ENCODE assay signal across 12 cellular contexts in genomic region chr3:72439321-72440183, GRCh38. TPM values are rescaled to one million over a fixed set of nuclear protein-coding genes. Genes with fewer than 3 reads are reported as not detected.
DNase-seq lines count a peak whose midpoint lies in the region; ATAC-seq, FAIRE-seq and TF ChIP-seq lines count a peak whose summit lies in the region.
"Had no signal": no experiment of that assay in that cellular context is flagged by ENCODE, and none has a peak within 500 bp of the region (broad histone marks: within the 10 kb centered on the region; RNA-seq: fewer than 3 reads in every experiment).

No MANE protein-coding gene starts in this region.

- no peak overlapping the region for H2AK9ac ChIP-seq in IMR-90 (replicated peaks; ENCODE audit: low read depth, low read length, poor library complexity)

- no peak for TF ChIP-seq EP300 in HepG2 (IDR thresholded peaks at IDR 0.05; ENCODE audit: low read depth in 2 of 2, low read length in 2 of 2)
- TF ChIP-seq EP300 in HepG2 (CRISPR knock-in tag; IDR thresholded peaks at IDR 0.05; ENCODE audit: borderline replicate concordance): no peak

- CTCF ChIA-PET in HepG2 (lab: Yijun Ruan, JAX; ENCODE audit: low intra/inter-chr PET ratio, low total read pairs) (no interaction called here), IMR-90 (lab: Yijun Ruan, JAX) (no interaction called here)

- intact Hi-C loops in HepG2 (cut with micrococcal nuclease; ENCODE audit: unreplicated experiment): no loop called here
- intact Hi-C loops in right lobe of liver (cut with DNase I): no loop called here
- intact Hi-C loops in IMR-90 (cut with micrococcal nuclease): loop anchor here (10.0 kb wide), 1 partner anchor 285 kb away; no protein-coding TSS in a partner anchor
- intact Hi-C loops in thyroid gland (cut with DNase I): no loop called here
- intact Hi-C loops in ascending aorta (cut with DNase I): loop anchor here (10.0 kb wide), 3 partner anchors 265 to 485 kb away; no protein-coding TSS in a partner anchor

- no peak overlapping the region for H2BK15ac ChIP-seq in IMR-90 (ENCODE audit: low read depth, low read length)

- no peak for DNase-seq in HepG2 (ENCODE audit: low spot score)
- DNase-seq in right lobe of liver: no peak
- DNase-seq in IMR-90: peak; percentile 20
- DNase-seq in thyroid gland: no peak
- no peak for DNase-seq in GM13976 (ENCODE audit: low spot score)
- DNase-seq in hippocampal formation (lab: John Stamatoyannopoulos, UW): no peak
- DNase-seq in ascending aorta (ENCODE audit: low spot score in 2 of 2): no peak
- DNase-seq: activated CD4-positive, CD25-positive, alpha-beta regulatory T cell treated with anti-CD3 and anti-CD28 coated beads, Interleukin-2, amount 50 U/mL, for 72 hours; effector memory CD4-positive, alpha-beta T cell; hypothalamus had no signal

- H4K5ac ChIP-seq in IMR-90 (ENCODE audit: low read depth, low read length): no peak overlapping the region

- H2BK20ac ChIP-seq in IMR-90 (ENCODE audit: low read depth, low read length): no peak overlapping the region

- H3K27me3 ChIP-seq in HepG2 (ENCODE audit: control insufficient read depth in 1 of 2, insufficient read depth in 2 of 2, low read length in 2 of 2): no peaks in the 10 kb centered on the region
- no peaks in the 10 kb centered on the region for H3K27me3 ChIP-seq in right lobe of liver
- H3K27me3 ChIP-seq in IMR-90 (ENCODE audit: control insufficient read depth, insufficient read depth, low read length): no peaks in the 10 kb centered on the region
- no peaks in the 10 kb centered on the region for H3K27me3 ChIP-seq in thyroid gland
- no peaks in the 10 kb centered on the region for H3K27me3 ChIP-seq in ascending aorta
- H3K27me3 ChIP-seq: SJSA1 had no signal

- H3K9me3 ChIP-seq in HepG2 (ENCODE audit: low read length): no peaks in the 10 kb centered on the region
- no peaks in the 10 kb centered on the region for H3K9me3 ChIP-seq in right lobe of liver
- no peaks in the 10 kb centered on the region for H3K9me3 ChIP-seq in IMR-90 (ENCODE audit: control insufficient read depth, insufficient read depth, low read length)
- no peaks in the 10 kb centered on the region for H3K9me3 ChIP-seq in thyroid gland
- H3K9me3 ChIP-seq in ascending aorta: no peaks in the 10 kb centered on the region
- H3K9me3 ChIP-seq: SJSA1 had no signal

- TF ChIP-seq POLR2A in HepG2 (IDR thresholded peaks at IDR 0.05; ENCODE audit: insufficient read depth in 1 of 2, low read depth in 2 of 2, low read length in 2 of 2) (no peak), right lobe of liver (IDR thresholded peaks at IDR 0.05) (no peak), IMR-90 (IDR thresholded peaks at IDR 0.05; ENCODE audit: low read depth, low read length) (no peak), thyroid gland (IDR thresholded peaks at IDR 0.05) (no peak)

- no peak overlapping the region for H3K18ac ChIP-seq in IMR-90 (ENCODE audit: low read depth, low read length)

- peak; percentile 26; the same call in 1 of the 3 replicates for ATAC-seq in HepG2
- ATAC-seq in right lobe of liver: no peak
- peak; percentile 54 for ATAC-seq in HG02759 (IDR thresholded peaks at IDR 0.05; ENCODE audit: unreplicated experiment)
- ATAC-seq in IMR-90 (ENCODE audit: low read depth): peak; percentile 46

- TF ChIP-seq CTCF in HepG2 (CRISPR knock-in tag; IDR thresholded peaks at IDR 0.05) (no peak), right lobe of liver (IDR thresholded peaks at IDR 0.05) (no peak), IMR-90 (conservative IDR thresholded peaks at IDR 0.05; ENCODE audit: low read depth, low read length) (no peak), thyroid gland (IDR thresholded peaks at IDR 0.05) (no peak), GM13976 (IDR thresholded peaks at IDR 0.05; ENCODE audit: borderline replicate concordance, control extremely low read depth, extremely low read depth, insufficient read depth, missing control alignments) (no peak), ascending aorta (IDR thresholded peaks at IDR 0.05) (no peak)

- no peak overlapping the region for H2BK5ac ChIP-seq in IMR-90 (ENCODE audit: low read depth, low read length, poor library complexity, severe bottlenecking)

- peaks cover 49% of the 10 kb centered on the region for H3K4me1 ChIP-seq in HepG2 (ENCODE audit: insufficient read depth, low read length)
- peaks cover 0 to 19% (median 2%) of the 10 kb centered on the region in 4 donors for H3K4me1 ChIP-seq in right lobe of liver
- H3K4me1 ChIP-seq in IMR-90 (ENCODE audit: control insufficient read depth, insufficient read depth, low read length): no peaks in the 10 kb centered on the region
- H3K4me1 ChIP-seq in thyroid gland: peaks cover 19 to 24% of the 10 kb centered on the region in 2 donors
- H3K4me1 ChIP-seq in ascending aorta: peaks cover 0 to 4% of the 10 kb centered on the region in 2 donors

- H3K27ac ChIP-seq in HepG2 (ENCODE audit: extremely low read length, insufficient read depth, low read length) (no peak overlapping the region), right lobe of liver (no peak overlapping the region), IMR-90 (ENCODE audit: insufficient read depth, low read length) (no peak overlapping the region), thyroid gland (no peak overlapping the region), ascending aorta (no peak overlapping the region)
- H3K27ac ChIP-seq: SJSA1 had no signal

- no peak overlapping the region for H2BK120ac ChIP-seq in IMR-90 (ENCODE audit: low read depth, low read length)

- H3K79me2 ChIP-seq in HepG2 (ENCODE audit: insufficient read depth, low read length): peaks cover 98% of the 10 kb centered on the region

- H2AK5ac ChIP-seq in IMR-90 (ENCODE audit: low read depth, low read length): no peak overlapping the region

- H2AFZ ChIP-seq in HepG2 (ENCODE audit: low read length) (no peak overlapping the region), IMR-90 (replicated peaks; ENCODE audit: low read length, poor library complexity) (no peak overlapping the region)

- no peaks in the 10 kb centered on the region; the same call in none of the 2 replicates for H3K9me1 ChIP-seq in IMR-90 (ENCODE audit: insufficient read depth, low read length)

- dilution Hi-C loops in IMR-90 (cut with HindIII; ENCODE audit: low sequenced_read_pairs, unreplicated experiment): no loop called here

- no peak overlapping the region for H3K14ac ChIP-seq in IMR-90 (replicated peaks; ENCODE audit: low read depth, low read length)

- 0 out of 2 replicates have a peak overlapping the region, but pooled peaks have one; percentile 34 for H3K23ac ChIP-seq in IMR-90 (ENCODE audit: low read depth, low read length)

- H4K91ac ChIP-seq in IMR-90 (ENCODE audit: insufficient read depth, low read depth, low read length): no peak overlapping the region

- no peak overlapping the region for H3K9ac ChIP-seq in HepG2 (ENCODE audit: insufficient read depth, low read depth, low read length)
- H3K9ac ChIP-seq in IMR-90 (ENCODE audit: low read depth, low read length): no peak overlapping the region

- H3K79me1 ChIP-seq in IMR-90 (ENCODE audit: low read depth in 1 of 2, low read length in 2 of 2): peaks cover 40 to 70% of the 10 kb centered on the region in 2 experiments

- H3K4me3 ChIP-seq in HepG2 (replicated peaks in 1 of 3; ENCODE audit: insufficient read depth in 1 of 3, low read depth in 2 of 3, low read length in 3 of 3) (no peak overlapping the region), right lobe of liver (no peak overlapping the region), IMR-90 (ENCODE audit: insufficient read depth, low read depth, low read length) (no peak overlapping the region), thyroid gland (replicated peaks in 1 of 3) (no peak overlapping the region), ascending aorta (no peak overlapping the region)
- H3K4me3 ChIP-seq: SJSA1 had no signal

- peaks cover 8 to 17% of the 10 kb centered on the region in 2 experiments; a peak in 4 of 5 replicates for H3K36me3 ChIP-seq in HepG2 (replicated peaks in 1 of 2; ENCODE audit: control insufficient read depth in 1 of 2, insufficient read depth in 2 of 2, low read length in 2 of 2)
- no peaks in the 10 kb centered on the region for H3K36me3 ChIP-seq in right lobe of liver
- H3K36me3 ChIP-seq in IMR-90 (ENCODE audit: control insufficient read depth, insufficient read depth, low read length): peaks cover 3% of the 10 kb centered on the region
- no peaks in the 10 kb centered on the region for H3K36me3 ChIP-seq in thyroid gland
- H3K36me3 ChIP-seq in ascending aorta: no peaks in the 10 kb centered on the region

- H3K4me2 ChIP-seq in HepG2 (ENCODE audit: low read depth, low read length) (no peak overlapping the region), IMR-90 (ENCODE audit: low read depth, low read length) (no peak overlapping the region)

- WGBS in HepG2 (ENCODE audit: low lambda C conversion rate): 91% methylated on average over 5 of the region's 5 CpGs
- 67% methylated on average over 5 of the region's 5 CpGs for WGBS in right lobe of liver (ENCODE audit: insufficient coverage, low coverage, low lambda C conversion rate, missing lambda C conversion rate)
- WGBS in IMR-90 (ENCODE audit: extremely low coverage in 2 of 2, insufficient read length in 1 of 2), 2 experiments: 70% methylated on average over 2 of the region's 5 CpGs; no CpG with 5 or more reads in 1 of the 2 experiments
- 75 to 77% methylated on average over 5 of the region's 5 CpGs for WGBS in thyroid gland, 2 donors

- in situ Hi-C loops in HepG2 (cut with HindIII; ENCODE audit: extremely low pct_ligation_motif_present, low pct_unique_long_range_greater_than_20kb): no loop called here
- in situ Hi-C loops in IMR-90 (cut with MboI; ENCODE audit: low sequenced_read_pairs): loop anchor here (25.0 kb wide), 1 partner anchor 648 kb away; no protein-coding TSS in a partner anchor
- in situ Hi-C loops in GM13976 (cut with MboI; ENCODE audit: low sequenced_read_pairs, unreplicated experiment): no loop called here

- BruUV-seq in HepG2 (replicated peaks; lab: Mats Ljungman, UMichigan) (no TSS peak), IMR-90 (replicated peaks; lab: Mats Ljungman, UMichigan) (no TSS peak)

- H3K4ac ChIP-seq in IMR-90 (ENCODE audit: low read depth, low read length): no peak overlapping the region

- H4K20me1 ChIP-seq in HepG2 (ENCODE audit: insufficient read depth, low read length) (peaks cover 95% of the 10 kb centered on the region), IMR-90 (ENCODE audit: insufficient read depth, low read length) (peaks cover 84% of the 10 kb centered on the region)

- FAIRE-seq in HepG2 (lab: Jason Lieb, UNC): no peak

- POLR2A ChIA-PET in HepG2 (lab: Yijun Ruan, JAX) (no interaction called here), IMR-90 (lab: Charles Lee; ENCODE audit: unreplicated experiment) (no interaction called here)

- no peak overlapping the region for H3K56ac ChIP-seq in IMR-90 (ENCODE audit: extremely low read depth, insufficient read depth, low read length)

- no peak overlapping the region for H4K8ac ChIP-seq in IMR-90 (ENCODE audit: low read depth in 2 of 2, low read length in 2 of 2)

- TF ChIP-seq RAD21 in HepG2 (CRISPR knock-in tag; IDR thresholded peaks at IDR 0.05) (no peak), IMR-90 (IDR thresholded peaks at IDR 0.05; ENCODE audit: low read length) (no peak)

RNA-seq across cellular contexts. Expression of gene RYBP, which starts 6.9 kb away (rescaled TPM):
- total RNA-seq in HepG2 (2016; rRNA removed; fragmentation: Illumina TruSeq; extraction: Trizol) (6.1 and 13.2 TPM in 2 replicates), right lobe of liver (1 to 10 TPM; 4.2 to 8.7 (median 5.4) TPM), IMR-90 (2012; rRNA removed) (4.1 and 6.9 TPM in 2 replicates), thyroid gland (10 to 100 TPM in 3 of 4 donors, 1 to 10 TPM in 1; 9.5 to 13.6 (median 11.0) TPM), ascending aorta (3.8 TPM)
- 1.0 and 1.2 TPM in 2 replicates for total RNA-seq in HepG2 (2016; cell fraction: cytosol; rRNA removed; fragmentation: Illumina TruSeq; extraction: Trizol; ENCODE audit: low read depth)
- total RNA-seq in HepG2 (2016; cell fraction: insoluble cytoplasmic fraction; rRNA removed; fragmentation: Illumina TruSeq; extraction: Trizol): 6.3 and 12.2 TPM in 2 replicates
- total RNA-seq in HepG2 (2016; cell fraction: membrane; rRNA removed; fragmentation: Illumina TruSeq; extraction: Trizol): 7.7 and 7.8 TPM in 2 replicates
- total RNA-seq in HepG2 (2016; cell fraction: nucleus; rRNA removed; fragmentation: Illumina TruSeq; extraction: Trizol): 8.8 and 10.1 TPM in 2 replicates
- polyA plus RNA-seq in HepG2 (2011; rRNA removed) (8.0 and 10.7 TPM in 2 replicates), IMR-90 (2012; rRNA removed) (3.6 and 4.2 TPM in 2 replicates)
- 4.9 and 7.5 TPM in 2 replicates for polyA plus RNA-seq in HepG2 (2011; cell fraction: cytosol; rRNA removed)
- polyA plus RNA-seq in HepG2 (2011; cell fraction: nucleus; rRNA removed): 5.2 and 6.1 TPM in 2 replicates
- polyA plus RNA-seq in HepG2 (2012): 15.4 and 18.6 TPM in 2 replicates
- 1.4 TPM in 2 replicates for polyA plus RNA-seq in HepG2 (2016; cell fraction: cytosol; fragmentation: Illumina TruSeq; extraction: Trizol; ENCODE audit: low read depth)
- polyA plus RNA-seq in HepG2 (2016; cell fraction: insoluble cytoplasmic fraction; fragmentation: Illumina TruSeq; extraction: Trizol; ENCODE audit: low read depth): 16.6 TPM in 2 replicates
- polyA plus RNA-seq in HepG2 (2016; cell fraction: membrane; fragmentation: Illumina TruSeq; extraction: Trizol; ENCODE audit: low read depth): 6.0 and 6.1 TPM in 2 replicates
- 13.8 and 14.7 TPM in 2 replicates for polyA plus RNA-seq in HepG2 (2016; cell fraction: nucleus; fragmentation: Illumina TruSeq; extraction: Trizol; ENCODE audit: insufficient read depth, low read depth)
- polyA minus RNA-seq in HepG2 (2011; rRNA and poly(A)+ RNA removed; ENCODE audit: low replicate concordance): 2.2 and 5.2 TPM in 2 replicates
- 13.5 and 13.7 TPM in 2 replicates for polyA minus RNA-seq in HepG2 (2011; cell fraction: cytosol; rRNA and poly(A)+ RNA removed)
- polyA minus RNA-seq in HepG2 (2011; cell fraction: nucleus; rRNA and poly(A)+ RNA removed): 17.0 and 23.4 TPM in 2 replicates
- 0.63 and 0.85 TPM in 2 replicates for polyA plus RNA-seq in IMR-90 (2012; cell fraction: cytosol; rRNA removed)
- polyA plus RNA-seq in IMR-90 (2012; cell fraction: nucleus; rRNA removed; ENCODE audit: low replicate concordance): 0.95 and 5.4 TPM in 2 replicates

Comparison
In these comparisons a context has a peak if more than half of its experiments do, and no peak if none do; other contexts are left out.
1. ATAC-seq: peak in HepG2 (single experiment), HG02759 (single experiment) and IMR-90 (single experiment); none in right lobe of liver (0 of 4).
2. intact Hi-C loops: an anchor here in IMR-90 (10.0 kb wide) and ascending aorta (10.0 kb wide); none called in HepG2, right lobe of liver and thyroid gland.